8 cellular contexts compared by ENCODE assay signal in genomic region chr12:6345319-6346071, GRCh38. TPM values are rescaled to one million over a fixed set of nuclear protein-coding genes. Genes with fewer than 3 reads are reported as not detected.
A peak's percentile ranks its signal among the peaks of the same experiment; 100 is the strongest.
DNase-seq lines count a peak whose midpoint lies in the region; ATAC-seq and TF ChIP-seq lines count a peak whose summit lies in the region.

No MANE protein-coding gene starts in this region.

- WGBS in lung, 2 donors, result 49 to 58% methylated on average over 9 of the region's 9 CpGs

- no peaks in the 10 kb centered on the region for H3K27me3 Mint-ChIP-seq in CD4-positive, alpha-beta memory T cell

- in situ Hi-C loops in brain microvascular endothelial cell (cut with HindIII; ENCODE audit: low pct_ligation_motif_present, low sequenced_read_pairs), result no loop called here

- peak in 2 of 5 donors; percentile 21 to 84 for DNase-seq in CD4-positive, alpha-beta memory T cell
- peak; percentile 53 for DNase-seq in OCI-LY7 (ENCODE audit: low spot score)
- DNase-seq in brain microvascular endothelial cell, result peak; percentile 97
- DNase-seq in lung (ENCODE audit: low spot score), result no peak
- DNase-seq in NCI-H524 (lab: John Stamatoyannopoulos, UW), result no peak
- DNase-seq in amygdala (lab: John Stamatoyannopoulos, UW), result no peak
- no peak for DNase-seq in H7
- DNase-seq in dorsolateral prefrontal cortex, result no peak

- POLR2A ChIA-PET in CD4-positive, alpha-beta memory T cell (lab: Charles Lee; ENCODE audit: partially characterized antibody), result interaction anchor here (0.8 to 15.2 kb wide), 15 partner anchors 9 to 190 kb away, joined by 3 to 250 read pairs (median 4); partner anchors contain the start of genes LTBR and VAMP1
- POLR2A ChIA-PET in OCI-LY7 (lab: Charles Lee), result interaction anchor here (0.5 to 3.5 kb wide), 8 partner anchors 10 to 265 kb away, joined by 3 to 19 read pairs (median 5); no protein-coding TSS in a partner anchor

- no peaks in the 10 kb centered on the region for H4K20me1 ChIP-seq in OCI-LY7 (ENCODE audit: insufficient read depth, low read length)

- peaks cover 14% of the 10 kb centered on the region; the same call in 1 of the 2 replicates for H3K79me2 ChIP-seq in OCI-LY7 (ENCODE audit: insufficient read depth, low read depth, low read length)

- TF ChIP-seq CTCF in OCI-LY7 (conservative IDR thresholded peaks at IDR 0.05; ENCODE audit: low read length) (no peak), brain microvascular endothelial cell (IDR thresholded peaks at IDR 0.05; ENCODE audit: low read depth, low read length, missing control alignments) (no peak), lung (IDR thresholded peaks at IDR 0.05; ENCODE audit: control extremely low read depth, extremely low read depth) (no peak), dorsolateral prefrontal cortex (IDR thresholded peaks at IDR 0.05 in 54 of 56, conservative IDR thresholded peaks at IDR 0.05 in 2 of 56; ENCODE audit: low read depth in 1 of 56, partially characterized antibody in 56 of 56) (no peak)

- H3K4me1 Mint-ChIP-seq in CD4-positive, alpha-beta memory T cell, result peaks cover 32 to 53% (median 42%) of the 10 kb centered on the region in 4 donors

- H2AFZ ChIP-seq in OCI-LY7 (ENCODE audit: low read length), result peak overlapping the region; percentile 56; the same call in 1 of the 2 replicates

- no peaks in the 10 kb centered on the region for H3K9me2 ChIP-seq in OCI-LY7 (ENCODE audit: insufficient read depth, low read length)

- H3K27ac Mint-ChIP-seq in CD4-positive, alpha-beta memory T cell, result peak overlapping the region; percentile 54 to 91 (median 85)

- CTCF ChIA-PET in CD4-positive, alpha-beta memory T cell (lab: Charles Lee; ENCODE audit: partially characterized antibody), result interaction anchor here (0.6 to 9.7 kb wide), 9 partner anchors 10 to 213 kb away, joined by 3 to 155 read pairs (median 4); no protein-coding TSS in a partner anchor
- CTCF ChIA-PET in OCI-LY7 (lab: Charles Lee; ENCODE audit: unreplicated experiment), result interaction anchor here (0.6 to 3.0 kb wide), 6 partner anchors 11 to 31 kb away, joined by 3 to 18 read pairs (median 3); no protein-coding TSS in a partner anchor

- no peaks in the 10 kb centered on the region for H3K36me3 ChIP-seq in CD4-positive, alpha-beta memory T cell (ENCODE audit: insufficient read depth, low read length)
- H3K36me3 ChIP-seq in OCI-LY7 (ENCODE audit: insufficient read depth, low read length), result no peaks in the 10 kb centered on the region
- no peaks in the 10 kb centered on the region for H3K36me3 ChIP-seq in brain microvascular endothelial cell (replicated peaks)
- no peaks in the 10 kb centered on the region for H3K36me3 ChIP-seq in lung (ENCODE audit: control insufficient read depth in 2 of 2, insufficient read depth in 2 of 2, low read length in 2 of 2)
- peaks cover 16% of the 10 kb centered on the region for H3K36me3 ChIP-seq in H7 (replicated peaks; ENCODE audit: control insufficient read depth, insufficient read depth, low read length)

- H3K9me3 ChIP-seq in CD4-positive, alpha-beta memory T cell (ENCODE audit: control insufficient read depth in 1 of 2, low read length in 2 of 2), result no peaks in the 10 kb centered on the region
- H3K9me3 ChIP-seq in OCI-LY7 (ENCODE audit: low read length) (no peaks in the 10 kb centered on the region), lung (ENCODE audit: control insufficient read depth in 2 of 2, insufficient read depth in 1 of 2, low read length in 1 of 2) (no peaks in the 10 kb centered on the region)

- peak; percentile 10 for ATAC-seq in lung (ENCODE audit: insufficient read depth, low FRiP score)

- H3K4me1 ChIP-seq in CD4-positive, alpha-beta memory T cell (ENCODE audit: insufficient read depth, low read length), result peaks cover 48% of the 10 kb centered on the region
- H3K4me1 ChIP-seq in OCI-LY7 (ENCODE audit: insufficient read depth, low read length, poor library complexity, severe bottlenecking) (peaks cover 48% of the 10 kb centered on the region), lung (ENCODE audit: control insufficient read depth in 2 of 2, insufficient read depth in 2 of 2, low read length in 2 of 2) (peaks cover 4 to 20% of the 10 kb centered on the region in 2 donors)

- intact Hi-C loops in CD4-positive, alpha-beta memory T cell (cut with micrococcal nuclease), result no loop called here
- intact Hi-C loops in OCI-LY7 (cut with micrococcal nuclease; ENCODE audit: unreplicated experiment) (no loop called here), dorsolateral prefrontal cortex (cut with DNase I) (no loop called here)

- H3K4me3 ChIP-seq in CD4-positive, alpha-beta memory T cell (ENCODE audit: low read length in 2 of 2), result no peak overlapping the region
- H3K4me3 ChIP-seq in OCI-LY7 (ENCODE audit: low read depth, low read length, poor library complexity, severe bottlenecking) (no peak overlapping the region), brain microvascular endothelial cell (ENCODE audit: low read depth, low read length) (no peak overlapping the region), lung (no peak overlapping the region), H7 (ENCODE audit: insufficient read depth, low read depth, low read length) (no peak overlapping the region), dorsolateral prefrontal cortex (no peak overlapping the region)

- no peak overlapping the region for H3K27ac ChIP-seq in CD4-positive, alpha-beta memory T cell (ENCODE audit: low read depth, low read length)
- H3K27ac ChIP-seq in OCI-LY7 (ENCODE audit: low read depth, low read length, poor library complexity, severe bottlenecking), result no peak overlapping the region
- peak overlapping the region; percentile 54 for H3K27ac ChIP-seq in brain microvascular endothelial cell
- H3K27ac ChIP-seq in lung (ENCODE audit: low read depth in 1 of 2, low read length in 1 of 2), result peak overlapping the region in 1 of 2 donors; percentile 86
- peak overlapping the region in 6 of 59 donors; percentile 16 to 61 (median 44) for H3K27ac ChIP-seq in dorsolateral prefrontal cortex

- H3K4me3 Mint-ChIP-seq in CD4-positive, alpha-beta memory T cell, result peak overlapping the region in 7 of 8 donors; percentile 23 to 84 (median 67)

- H3K9me3 Mint-ChIP-seq in CD4-positive, alpha-beta memory T cell, result no peaks in the 10 kb centered on the region

- peak overlapping the region; percentile 17; the same call in 1 of the 2 replicates for H3K4me2 ChIP-seq in OCI-LY7 (ENCODE audit: low read length)

- H3K27me3 ChIP-seq in CD4-positive, alpha-beta memory T cell (ENCODE audit: insufficient read depth, low read length), result no peaks in the 10 kb centered on the region
- H3K27me3 ChIP-seq in brain microvascular endothelial cell (replicated peaks) (no peaks in the 10 kb centered on the region), lung (ENCODE audit: control insufficient read depth, insufficient read depth) (no peaks in the 10 kb centered on the region), H7 (ENCODE audit: control insufficient read depth, insufficient read depth, low read length) (no peaks in the 10 kb centered on the region), dorsolateral prefrontal cortex (peaks cover 0 to 3% (median 0%) of the 10 kb centered on the region in 45 donors)

- H3K36me3 Mint-ChIP-seq in CD4-positive, alpha-beta memory T cell, result peaks cover 0 to 11% of the 10 kb centered on the region in 2 donors

- no TSS peak for BruUV-seq in OCI-LY7 (replicated peaks; lab: Mats Ljungman, UMichigan)

RNA-seq across cellular contexts. Expression of gene TNFRSF1A, which starts 3.6 kb away (rescaled TPM):
- total RNA-seq in CD4-positive, alpha-beta memory T cell, result 10 to 100 TPM; 80.7 to 86.7 TPM
- 10 to 100 TPM; 14.5 to 36.4 TPM for polyA plus RNA-seq in CD4-positive, alpha-beta memory T cell
- 23.4 and 37.3 TPM in 2 replicates for total RNA-seq in OCI-LY7 (2014; rRNA removed; shearing (Covaris generic))
- total RNA-seq in OCI-LY7 (2022) (50.9 and 55.7 TPM in 2 replicates), lung (100 to 1,000 TPM; 175 to 184 TPM), dorsolateral prefrontal cortex (100 to 1,000 TPM in 1 of 120 experiments, 10 to 100 TPM in 119; 16.4 to 101 (median 39.3) TPM)
- polyA plus RNA-seq in lung, result 100 to 1,000 TPM in 1 of 2 donors, 10 to 100 TPM in 1; 81.6 to 182 TPM
- 83.5 and 84.6 TPM in 2 replicates for total RNA-seq in H7 (2014; rRNA removed; shearing (Covaris generic))

RNA-seq across cellular contexts. Expression of gene SCNN1A, which starts 29.9 kb away (rescaled TPM):
- 1 to 10 TPM in 1 of 2 experiments, under 1 TPM in 1; 0.67 to 1.3 TPM for total RNA-seq in CD4-positive, alpha-beta memory T cell
- under 1 TPM; 0.24 to 0.53 TPM for polyA plus RNA-seq in CD4-positive, alpha-beta memory T cell
- 0.35 and 0.51 TPM in 2 replicates for total RNA-seq in OCI-LY7 (2014; rRNA removed; shearing (Covaris generic))
- total RNA-seq in OCI-LY7 (2022) (1.0 and 1.3 TPM in 2 replicates), lung (100 to 1,000 TPM; 122 to 312 TPM), dorsolateral prefrontal cortex (1 to 10 TPM in 24 of 120 experiments, under 1 TPM in 28, not detected in 68; 0.23 to 4.8 (median 0.89) TPM)
- polyA plus RNA-seq in lung, result 100 to 1,000 TPM in 1 of 2 donors, 10 to 100 TPM in 1; 86.6 to 129 TPM
- 28.5 and 41.7 TPM in 2 replicates for total RNA-seq in H7 (2014; rRNA removed; shearing (Covaris generic))

RNA-seq across cellular contexts. Expression of gene PLEKHG6, which starts 35.0 kb away (rescaled TPM):
- not detected for total RNA-seq in CD4-positive, alpha-beta memory T cell
- under 1 TPM in 1 of 2 donors, not detected in 1; 0.22 TPM for polyA plus RNA-seq in CD4-positive, alpha-beta memory T cell
- total RNA-seq in OCI-LY7 (2014; rRNA removed; shearing (Covaris generic)), result not detected in 2 replicates
- not detected in 2 replicates for total RNA-seq in OCI-LY7 (2022)
- total RNA-seq in lung, result 1 to 10 TPM; 1.6 to 2.9 TPM
- polyA plus RNA-seq in lung, result 1 to 10 TPM in 1 of 2 donors, under 1 TPM in 1; 0.74 to 2.9 TPM
- total RNA-seq in H7 (2014; rRNA removed; shearing (Covaris generic)), result 36.5 and 43.6 TPM in 2 replicates
- total RNA-seq in dorsolateral prefrontal cortex, result under 1 TPM in 1 of 120 experiments, not detected in 119; 0.39 TPM

RNA-seq across cellular contexts. Expression of gene LTBR, which starts 38.5 kb away (rescaled TPM):
- total RNA-seq in CD4-positive, alpha-beta memory T cell, result 1 to 10 TPM; 1.1 to 1.3 TPM
- polyA plus RNA-seq in CD4-positive, alpha-beta memory T cell, result not detected
- not detected in 2 replicates for total RNA-seq in OCI-LY7 (2014; rRNA removed; shearing (Covaris generic))
- not detected in 2 replicates for total RNA-seq in OCI-LY7 (2022)
- 100 to 1,000 TPM in 1 of 2 donors, 10 to 100 TPM in 1; 52.6 to 134 TPM for total RNA-seq in lung
- polyA plus RNA-seq in lung, result 100 to 1,000 TPM; 111 to 134 TPM
- total RNA-seq in H7 (2014; rRNA removed; shearing (Covaris generic)), result 2.5 and 3.6 TPM in 2 replicates
- 10 to 100 TPM in 100 of 120 experiments, 1 to 10 TPM in 20; 4.6 to 36.0 (median 16.2) TPM for total RNA-seq in dorsolateral prefrontal cortex

Comparison
In these comparisons a context has a peak if more than half of its experiments do, and no peak if none do; other contexts are left out.
1. DNase-seq: peak in OCI-LY7 (single experiment) and brain microvascular endothelial cell (single experiment); none in lung (single experiment), NCI-H524 (0 of 2), amygdala (0 of 56), H7 (single experiment) and dorsolateral prefrontal cortex (0 of 10).